2 cellular contexts compared by ENCODE assay signal in the genomic region with DNA sequence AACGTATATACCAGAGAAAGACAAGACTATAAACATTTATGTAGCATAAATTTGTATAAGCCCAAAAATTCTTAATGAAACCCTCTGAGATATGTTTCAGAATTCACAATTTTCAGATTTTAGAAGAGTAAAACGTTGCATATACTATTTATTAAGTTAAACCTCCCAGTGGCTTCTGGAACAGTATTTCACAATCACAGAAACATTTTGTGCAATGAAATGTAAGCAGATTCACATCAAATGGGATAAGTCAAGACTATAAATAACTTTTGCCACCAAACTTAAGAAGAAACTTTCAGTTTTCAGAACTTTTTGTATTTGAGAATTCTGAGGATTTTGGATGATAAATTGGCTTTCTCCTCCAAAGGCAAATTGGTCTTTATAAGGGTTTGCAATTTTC.
A peak's percentile ranks its signal among the peaks of the same experiment; 100 is the strongest.
TF ChIP-seq lines count a peak whose summit lies in the region.

No MANE protein-coding gene starts in this region.

TF ChIP-seq in IMR-90, 13 proteins besides CTCF, POLR2A, EP300 and RAD21:
- TF ChIP-seq CEBPB (IDR thresholded peaks at IDR 0.05; ENCODE audit: low read depth, low read length) = peak; percentile 98
- TF ChIP-seq FOS (IDR thresholded peaks at IDR 0.05; ENCODE audit: low read depth, low read length) = no peak
- TF ChIP-seq MAZ (IDR thresholded peaks at IDR 0.05; ENCODE audit: borderline replicate concordance, low read depth, low read length) = no peak
- TF ChIP-seq SMC3 (IDR thresholded peaks at IDR 0.05; ENCODE audit: low read depth, low read length) = no peak
- TF ChIP-seq NFE2L2 (IDR thresholded peaks at IDR 0.05; ENCODE audit: low read depth, low read length) = no peak
- no peak for TF ChIP-seq MAFK (IDR thresholded peaks at IDR 0.05; ENCODE audit: low read depth, low read length)
- no peak for TF ChIP-seq BHLHE40 (IDR thresholded peaks at IDR 0.05; ENCODE audit: low read depth, low read length)

TF ChIP-seq in K562, 482 proteins besides CTCF, POLR2A, EP300 and RAD21:
- no peak for TF ChIP-seq ZNF124 (CRISPR knock-in tag; IDR thresholded peaks at IDR 0.05)
- TF ChIP-seq BRF1 (IDR thresholded peaks at IDR 0.05; ENCODE audit: borderline replicate concordance, extremely low read depth, insufficient read length) = no peak
- no peak for TF ChIP-seq KAT7 (CRISPR knock-in tag; IDR thresholded peaks at IDR 0.05; ENCODE audit: borderline replicate concordance)
- TF ChIP-seq ZNF436 (CRISPR knock-in tag; IDR thresholded peaks at IDR 0.05) = no peak
- TF ChIP-seq ZBTB8A (IDR thresholded peaks at IDR 0.05; ENCODE audit: partially characterized antibody) = no peak
- no peak for TF ChIP-seq HES1 (IDR thresholded peaks at IDR 0.05; ENCODE audit: low read depth)
- TF ChIP-seq POLR2G (IDR thresholded peaks at IDR 0.05; ENCODE audit: low read depth, low read length) = no peak
- TF ChIP-seq, protein P1, sequence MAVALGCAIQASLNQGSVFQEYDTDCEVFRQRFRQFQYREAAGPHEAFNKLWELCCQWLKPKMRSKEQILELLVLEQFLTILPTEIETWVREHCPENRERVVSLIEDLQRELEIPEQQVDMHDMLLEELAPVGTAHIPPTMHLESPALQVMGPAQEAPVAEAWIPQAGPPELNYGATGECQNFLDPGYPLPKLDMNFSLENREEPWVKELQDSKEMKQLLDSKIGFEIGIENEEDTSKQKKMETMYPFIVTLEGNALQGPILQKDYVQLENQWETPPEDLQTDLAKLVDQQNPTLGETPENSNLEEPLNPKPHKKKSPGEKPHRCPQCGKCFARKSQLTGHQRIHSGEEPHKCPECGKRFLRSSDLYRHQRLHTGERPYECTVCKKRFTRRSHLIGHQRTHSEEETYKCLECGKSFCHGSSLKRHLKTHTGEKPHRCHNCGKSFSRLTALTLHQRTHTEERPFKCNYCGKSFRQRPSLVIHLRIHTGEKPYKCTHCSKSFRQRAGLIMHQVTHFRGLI (CRISPR knock-in tag; IDR thresholded peaks at IDR 0.05) = no peak
- no peak for TF ChIP-seq HNRNPH1 (optimal IDR thresholded peaks at IDR 0.05; ENCODE audit: low read depth, low read length)
- TF ChIP-seq ZFP1 (CRISPR knock-in tag; IDR thresholded peaks at IDR 0.05) = no peak
- TF ChIP-seq GTF2F1 (IDR thresholded peaks at IDR 0.05; ENCODE audit: low read depth, low read length) = no peak
- TF ChIP-seq ZNF354B (CRISPR knock-in tag; IDR thresholded peaks at IDR 0.05) = no peak
- TF ChIP-seq SRSF7 (optimal IDR thresholded peaks at IDR 0.05; ENCODE audit: low read depth, low read length) = no peak
- TF ChIP-seq, protein P2, sequence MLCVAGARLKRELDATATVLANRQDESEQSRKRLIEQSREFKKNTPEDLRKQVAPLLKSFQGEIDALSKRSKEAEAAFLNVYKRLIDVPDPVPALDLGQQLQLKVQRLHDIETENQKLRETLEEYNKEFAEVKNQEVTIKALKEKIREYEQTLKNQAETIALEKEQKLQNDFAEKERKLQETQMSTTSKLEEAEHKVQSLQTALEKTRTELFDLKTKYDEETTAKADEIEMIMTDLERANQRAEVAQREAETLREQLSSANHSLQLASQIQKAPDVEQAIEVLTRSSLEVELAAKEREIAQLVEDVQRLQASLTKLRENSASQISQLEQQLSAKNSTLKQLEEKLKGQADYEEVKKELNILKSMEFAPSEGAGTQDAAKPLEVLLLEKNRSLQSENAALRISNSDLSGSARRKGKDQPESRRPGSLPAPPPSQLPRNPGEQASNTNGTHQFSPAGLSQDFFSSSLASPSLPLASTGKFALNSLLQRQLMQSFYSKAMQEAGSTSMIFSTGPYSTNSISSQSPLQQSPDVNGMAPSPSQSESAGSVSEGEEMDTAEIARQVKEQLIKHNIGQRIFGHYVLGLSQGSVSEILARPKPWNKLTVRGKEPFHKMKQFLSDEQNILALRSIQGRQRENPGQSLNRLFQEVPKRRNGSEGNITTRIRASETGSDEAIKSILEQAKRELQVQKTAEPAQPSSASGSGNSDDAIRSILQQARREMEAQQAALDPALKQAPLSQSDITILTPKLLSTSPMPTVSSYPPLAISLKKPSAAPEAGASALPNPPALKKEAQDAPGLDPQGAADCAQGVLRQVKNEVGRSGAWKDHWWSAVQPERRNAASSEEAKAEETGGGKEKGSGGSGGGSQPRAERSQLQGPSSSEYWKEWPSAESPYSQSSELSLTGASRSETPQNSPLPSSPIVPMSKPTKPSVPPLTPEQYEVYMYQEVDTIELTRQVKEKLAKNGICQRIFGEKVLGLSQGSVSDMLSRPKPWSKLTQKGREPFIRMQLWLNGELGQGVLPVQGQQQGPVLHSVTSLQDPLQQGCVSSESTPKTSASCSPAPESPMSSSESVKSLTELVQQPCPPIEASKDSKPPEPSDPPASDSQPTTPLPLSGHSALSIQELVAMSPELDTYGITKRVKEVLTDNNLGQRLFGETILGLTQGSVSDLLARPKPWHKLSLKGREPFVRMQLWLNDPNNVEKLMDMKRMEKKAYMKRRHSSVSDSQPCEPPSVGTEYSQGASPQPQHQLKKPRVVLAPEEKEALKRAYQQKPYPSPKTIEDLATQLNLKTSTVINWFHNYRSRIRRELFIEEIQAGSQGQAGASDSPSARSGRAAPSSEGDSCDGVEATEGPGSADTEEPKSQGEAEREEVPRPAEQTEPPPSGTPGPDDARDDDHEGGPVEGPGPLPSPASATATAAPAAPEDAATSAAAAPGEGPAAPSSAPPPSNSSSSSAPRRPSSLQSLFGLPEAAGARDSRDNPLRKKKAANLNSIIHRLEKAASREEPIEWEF (CRISPR knock-in tag; IDR thresholded peaks at IDR 0.05) = no peak
- no peak for TF ChIP-seq CEBPG (CRISPR knock-in tag; IDR thresholded peaks at IDR 0.05)
- peak; percentile 67 to 83; a peak in 3 of 4 replicates for TF ChIP-seq CEBPG (tag; conservative IDR thresholded peaks at IDR 0.05 in 1 of 2, IDR thresholded peaks at IDR 0.05 in 1 of 2)
- no peak for TF ChIP-seq ZNF79 (CRISPR knock-in tag; IDR thresholded peaks at IDR 0.05; ENCODE audit: low read depth)
- TF ChIP-seq IRF9 (tag; IDR thresholded peaks at IDR 0.05) = 0 out of 2 replicates have a peak, but pooled peaks have one; percentile 45
- peak; percentile 93 for TF ChIP-seq CEBPB (tag; IDR thresholded peaks at IDR 0.05)
- TF ChIP-seq SIN3B (IDR thresholded peaks at IDR 0.05; ENCODE audit: low read depth) = no peak
- no peak for TF ChIP-seq MAFK (IDR thresholded peaks at IDR 0.05; ENCODE audit: low read length)
- no peak for TF ChIP-seq FOXP4 (CRISPR knock-in tag; IDR thresholded peaks at IDR 0.05; ENCODE audit: borderline replicate concordance)
- TF ChIP-seq USF1 (CRISPR knock-in tag; IDR thresholded peaks at IDR 0.05) = no peak
